Comparison of ENCODE assay signal across 12 cellular contexts in genomic region chr10:103732339-103732738, GRCh38.
"Had no signal": no experiment of that assay in that cellular context is flagged by ENCODE, and none has a peak within 500 bp of the region (broad histone marks: within the 10 kb centered on the region; RNA-seq: fewer than 3 reads in every experiment).

No MANE protein-coding gene starts in this region.

- H3K9ac ChIP-seq: parathyroid adenoma had no signal

- H3K27ac ChIP-seq: hepatocyte, left lung, parathyroid adenoma, uterus had no signal

- H3K36me3 ChIP-seq: left lung, uterus had no signal

- H3K4me3 ChIP-seq: hepatocyte, left lung, uterus had no signal

- H3K27me3 ChIP-seq: hepatocyte, left lung, uterus had no signal

- H3K9me3 ChIP-seq: left lung, uterus had no signal

- DNase-seq: activated CD4-positive, alpha-beta T cell treated with anti-CD3 and anti-CD28 coated beads for 1 hour; activated CD4-positive, alpha-beta T cell treated with anti-CD3 and anti-CD28 coated beads, Interleukin-2, amount 50 U/mL, for 48 hours; activated naive CD4-positive, alpha-beta T cell treated with anti-CD3 and anti-CD28 coated beads for 36 hours; activated naive CD8-positive, alpha-beta T cell treated with anti-CD3 and anti-CD28 coated beads, Interleukin-2, amount 50 U/mL, for 24 hours; aorta; left lung; retina; stimulated activated CD4-positive, alpha-beta T cell treated with anti-CD3 and anti-CD28 coated beads, Interleukin-2, amount 100 ng/mL, for 48 hours; T-helper 1 cell; uterus had no signal

- H3K4me1 ChIP-seq: uterus had no signal
